ENCODE assay signal across 8 cellular contexts in genomic region chr6:28895131-28895812, GRCh38. TPM values are rescaled to one million over a fixed set of nuclear protein-coding genes. Genes with fewer than 3 reads are reported as not detected.
A peak's percentile ranks its signal among the peaks of the same experiment; 100 is the strongest.
DNase-seq lines count a peak whose midpoint lies in the region; TF ChIP-seq lines count a peak whose summit lies in the region.

No MANE protein-coding gene starts in this region.

- H3F3A ChIP-seq in Loucy (ENCODE audit: low read depth) = peaks cover 5% of the 10 kb centered on the region; the same call in 1 of the 2 replicates

- H3K36me3 Mint-ChIP-seq in nephron progenitor cell (ENCODE audit: low read depth) = peaks cover 17% of the 10 kb centered on the region
- H3K36me3 Mint-ChIP-seq in stimulated activated naive CD8-positive, alpha-beta T cell treated with anti-CD3 and anti-CD28 coated beads, Interleukin-15, Interleukin-2, amounts not matched to agents 100 ng/mL and 50 ng/mL, for 24 hours (ENCODE audit: low read depth) = peaks cover 10% of the 10 kb centered on the region

- H4K20me1 ChIP-seq in Loucy (ENCODE audit: insufficient read depth, low read length, poor library complexity, severe bottlenecking) = no peaks in the 10 kb centered on the region

- H3K4me3 ChIP-seq in H7 (ENCODE audit: insufficient read depth, low read depth, low read length) (peak overlapping the region; percentile 62), Loucy (ENCODE audit: low read length, poor library complexity, severe bottlenecking) (peak overlapping the region; percentile 97), fibroblast of villous mesenchyme (ENCODE audit: low read depth, low read length) (peak overlapping the region; percentile 81)

- H3K27me3 Mint-ChIP-seq in nephron progenitor cell (ENCODE audit: low read depth, poor library complexity) = peaks cover 6% of the 10 kb centered on the region
- peaks cover 3% of the 10 kb centered on the region for H3K27me3 Mint-ChIP-seq in stimulated activated naive CD8-positive, alpha-beta T cell treated with anti-CD3 and anti-CD28 coated beads, Interleukin-15, Interleukin-2, amounts not matched to agents 100 ng/mL and 50 ng/mL, for 24 hours

- H3K9me3 ChIP-seq in Loucy (ENCODE audit: insufficient read depth, low read depth, low read length) = no peaks in the 10 kb centered on the region

- no peaks in the 10 kb centered on the region for H3K9me3 Mint-ChIP-seq in nephron progenitor cell
- no peaks in the 10 kb centered on the region for H3K9me3 Mint-ChIP-seq in stimulated activated naive CD8-positive, alpha-beta T cell treated with anti-CD3 and anti-CD28 coated beads, Interleukin-15, Interleukin-2, amounts not matched to agents 100 ng/mL and 50 ng/mL, for 24 hours

- H3K4me3 Mint-ChIP-seq in nephron progenitor cell = peak overlapping the region; percentile 94
- H3K4me3 Mint-ChIP-seq in stimulated activated naive CD8-positive, alpha-beta T cell treated with anti-CD3 and anti-CD28 coated beads, Interleukin-15, Interleukin-2, amounts not matched to agents 100 ng/mL and 50 ng/mL, for 24 hours = peak overlapping the region; percentile 93

- H3K27ac Mint-ChIP-seq in nephron progenitor cell = peak overlapping the region; percentile 99
- H3K27ac Mint-ChIP-seq in stimulated activated naive CD8-positive, alpha-beta T cell treated with anti-CD3 and anti-CD28 coated beads, Interleukin-15, Interleukin-2, amounts not matched to agents 100 ng/mL and 50 ng/mL, for 24 hours = peak overlapping the region; percentile 97

- peak; percentile 93 for TF ChIP-seq POLR2A in Raji (IDR thresholded peaks at IDR 0.05; ENCODE audit: insufficient read depth, low read depth, low read length)

- peak overlapping the region; percentile 94 for H2AFZ ChIP-seq in Loucy (ENCODE audit: low read length)

- H3K79me2 ChIP-seq in Loucy (ENCODE audit: insufficient read depth, low read length) = no peaks in the 10 kb centered on the region

- no peak for TF ChIP-seq CTCF in Loucy (conservative IDR thresholded peaks at IDR 0.05; ENCODE audit: low read length)
- TF ChIP-seq CTCF in fibroblast of villous mesenchyme (IDR thresholded peaks at IDR 0.05; ENCODE audit: insufficient read depth, low read depth, low read length) = no peak
- TF ChIP-seq CTCF in nephron progenitor cell (IDR thresholded peaks at IDR 0.05) = no peak

- H3K27me3 ChIP-seq in H7 (ENCODE audit: control insufficient read depth, insufficient read depth, low read length) (no peaks in the 10 kb centered on the region), Loucy (ENCODE audit: insufficient read depth, low read length, poor library complexity, severe bottlenecking) (no peaks in the 10 kb centered on the region)

- peak overlapping the region; percentile 93 for H3K9ac ChIP-seq in Loucy (ENCODE audit: low read depth, low read length, poor library complexity, severe bottlenecking)

- H3K4me1 Mint-ChIP-seq in nephron progenitor cell = peaks cover 36% of the 10 kb centered on the region
- peaks cover 25% of the 10 kb centered on the region for H3K4me1 Mint-ChIP-seq in stimulated activated naive CD8-positive, alpha-beta T cell treated with anti-CD3 and anti-CD28 coated beads, Interleukin-15, Interleukin-2, amounts not matched to agents 100 ng/mL and 50 ng/mL, for 24 hours (ENCODE audit: low read depth)

- H3K4me1 ChIP-seq in Loucy (ENCODE audit: insufficient read depth, low read length, poor library complexity, severe bottlenecking) = no peaks in the 10 kb centered on the region

- H3K4me2 ChIP-seq in Loucy (ENCODE audit: low read depth, low read length, poor library complexity, severe bottlenecking) = peak overlapping the region; percentile 82

- no peaks in the 10 kb centered on the region for H3K9me2 ChIP-seq in Loucy (replicated peaks; ENCODE audit: low read depth, low read length)

- DNase-seq in ELR (ENCODE audit: low read depth) (peak; percentile 95), H7 (peak; percentile 88), fibroblast of villous mesenchyme (ENCODE audit: low read depth) (peak; percentile 98), nephron progenitor cell (peak; percentile 78)
- DNase-seq in activated effector memory CD4-positive, alpha-beta T cell treated with anti-CD3 and anti-CD28 coated beads, Interleukin-2, amount 50 U/mL, for 16 hours = peak; percentile 93

- H3K36me3 ChIP-seq in H7 (replicated peaks; ENCODE audit: control insufficient read depth, insufficient read depth, low read length) (no peaks in the 10 kb centered on the region), Loucy (ENCODE audit: insufficient read depth, low read length) (no peaks in the 10 kb centered on the region; the same call in 1 of the 2 replicates)

RNA-seq across cellular contexts. Expression of gene TRIM27, which starts 28.5 kb away (rescaled TPM):
- 98.8 and 100 TPM in 2 replicates for total RNA-seq in H7 (2014; rRNA removed; shearing (Covaris generic))
- total RNA-seq in fibroblast of villous mesenchyme = 57.0 and 76.9 TPM in 2 replicates

Comparison
In these comparisons a context has a peak if more than half of its experiments do, and no peak if none do; other contexts are left out.
1. Peak in every context shown above with its lines: DNase-seq and H3K4me3 ChIP-seq.